In the genomic region with DNA sequence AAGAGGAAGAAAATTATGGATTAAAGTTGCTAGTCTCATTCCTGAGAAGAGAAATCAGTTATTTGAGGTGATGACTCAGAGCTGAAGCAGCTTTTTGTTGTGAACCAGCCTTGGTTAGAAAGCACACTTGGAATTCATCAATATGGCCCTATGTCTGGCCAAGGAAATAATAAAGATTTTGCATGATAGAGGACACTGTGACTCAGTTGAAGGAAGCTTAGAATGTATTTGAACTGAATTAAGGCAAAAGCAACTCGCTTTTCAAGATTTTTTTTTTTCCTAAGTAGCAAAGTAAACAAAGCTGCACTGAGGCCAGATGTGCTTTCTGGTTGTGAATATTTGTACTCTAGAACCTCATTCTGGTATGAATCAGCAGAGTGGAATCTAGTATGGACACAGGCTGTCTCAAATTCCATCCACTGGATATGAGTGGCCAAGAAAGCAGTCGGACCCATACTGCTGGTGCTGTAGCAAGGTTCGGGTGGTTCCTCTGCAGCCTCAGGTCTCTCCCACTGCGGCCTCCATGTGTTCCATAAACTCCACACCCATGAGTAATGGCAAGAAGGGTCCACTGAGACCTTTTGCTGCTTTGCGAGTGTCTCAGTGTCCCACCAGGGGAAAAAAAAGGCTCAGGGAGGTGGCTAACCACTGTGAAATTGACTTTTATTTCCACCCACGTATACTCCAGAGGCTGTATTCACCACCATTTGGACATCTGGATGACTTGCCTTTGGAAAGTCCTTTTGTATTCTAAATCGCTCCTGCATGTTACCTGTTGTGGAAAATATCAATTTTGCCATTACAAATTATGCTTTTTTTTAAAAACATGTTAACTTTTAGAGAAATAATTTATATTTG, we compare ENCODE assay signal across 8 cellular contexts. TPM values are rescaled to one million over a fixed set of nuclear protein-coding genes. Genes with fewer than 3 reads are reported as not detected.
DNase-seq lines count a peak whose midpoint lies in the region; ATAC-seq and TF ChIP-seq lines count a peak whose summit lies in the region.

No MANE protein-coding gene starts in this region.

- TF ChIP-seq CTCF in ascending aorta (IDR thresholded peaks at IDR 0.05) (no peak), tibial artery (IDR thresholded peaks at IDR 0.05) (no peak)

- DNase-seq in Right ventricle myocardium inferior (ENCODE audit: missing footprints) (no peak), cardiac septum (ENCODE audit: low spot score) (no peak), ascending aorta (ENCODE audit: low spot score in 2 of 2) (no peak), kidney glomerular epithelial cell (lab: John Stamatoyannopoulos, UW) (peak; percentile 85), tibial artery (no peak), UCSD-AML1 (lab: John Stamatoyannopoulos, UW; ENCODE audit: unreplicated experiment) (no peak), NCI-H1436 (lab: John Stamatoyannopoulos, UW) (no peak)

- H3K27ac ChIP-seq in ascending aorta (peak overlapping the region; percentile 62 to 72), tibial artery (peak overlapping the region; percentile 60 to 74)

- H3K4me3 ChIP-seq in ascending aorta (peak overlapping the region in 1 of 2 donors; percentile 41), tibial artery (no peak overlapping the region)

- H3K36me3 ChIP-seq in ascending aorta (peaks cover 12 to 48% of the 10 kb centered on the region in 2 donors), tibial artery (peaks cover 27 to 47% (median 35%) of the 10 kb centered on the region in 3 donors)

- H3K9me3 ChIP-seq in ascending aorta: no peaks in the 10 kb centered on the region
- H3K9me3 ChIP-seq in tibial artery: no peaks in the 10 kb centered on the region

- intact Hi-C loops in Right ventricle myocardium inferior (cut with DNase I): loop anchor here (5.0 kb wide), 1 partner anchor 62 kb away; no protein-coding TSS in a partner anchor
- intact Hi-C loops in cardiac septum (cut with DNase I): loop anchor here (2.0 to 10.0 kb wide), 3 partner anchors 15 to 55 kb away; partner anchors contain the start of gene TGFBR2
- intact Hi-C loops in ascending aorta (cut with DNase I): loop anchor here (2.0 kb wide), 1 partner anchor 53 kb away; the partner anchor contains the start of gene TGFBR2
- intact Hi-C loops in tibial artery (cut with DNase I; ENCODE audit: low total_unique reads): no loop called here

- ATAC-seq in Right ventricle myocardium inferior: peak; percentile 40
- ATAC-seq in GM21576 (IDR thresholded peaks at IDR 0.05; ENCODE audit: unreplicated experiment): no peak

- peaks cover 34 to 79% of the 10 kb centered on the region in 2 donors for H3K4me1 ChIP-seq in ascending aorta
- peaks cover 0 to 100% (median 67%) of the 10 kb centered on the region in 4 donors for H3K4me1 ChIP-seq in tibial artery

- no peaks in the 10 kb centered on the region for H3K27me3 ChIP-seq in ascending aorta
- no peaks in the 10 kb centered on the region for H3K27me3 ChIP-seq in tibial artery

RNA-seq across cellular contexts. Expression of gene TGFBR2, which starts 53.1 kb away (rescaled TPM):
- 186 TPM for total RNA-seq in Right ventricle myocardium inferior
- 66.7 TPM for total RNA-seq in cardiac septum
- 343 TPM for total RNA-seq in ascending aorta
